In genomic region chr10:70993051-70993450, GRCh38 we compare ENCODE assay signal across 21 cellular contexts.
"Had no signal": no experiment of that assay in that cellular context is flagged by ENCODE, and none has a peak within 500 bp of the region (broad histone marks: within the 10 kb centered on the region; RNA-seq: fewer than 3 reads in every experiment).

No MANE protein-coding gene starts in this region.

- H3K4me1 ChIP-seq: pancreas, psoas muscle, right atrium auricular region, vagina had no signal

- H3K36me3 ChIP-seq: pancreas, right atrium auricular region, vagina had no signal

- H3K27ac ChIP-seq: pancreas, psoas muscle, right atrium auricular region, vagina had no signal

- H3K4me3 ChIP-seq: pancreas, psoas muscle, right atrium auricular region, vagina had no signal

- DNase-seq: activated CD4-positive, alpha-beta memory T cell treated with anti-CD3 and anti-CD28 coated beads, Interleukin-2, amount 10 ng/mL, durations not matched to agents 7 days and 5 days; activated CD4-positive, alpha-beta T cell treated with anti-CD3 and anti-CD28 coated beads for 1 hour; activated CD4-positive, alpha-beta T cell treated with anti-CD3 and anti-CD28 coated beads, Interleukin-2, amount 10 ng/mL, durations not matched to agents 7 days and 5 days; activated CD8-positive, alpha-beta memory T cell treated with anti-CD3 and anti-CD28 coated beads, Interleukin-2, amount 50 U/mL, for 48 hours; activated naive CD8-positive, alpha-beta T cell treated with anti-CD3 and anti-CD28 coated beads, Interleukin-2, amount 50 U/mL, for 24 hours; activated T-cell treated with anti-CD3 and anti-CD28 coated beads, Interleukin-2, amount 50 U/mL, for 24 hours; amygdala; caudate nucleus; foreskin fibroblast; head of caudate nucleus; hippocampal formation; left cardiac atrium; left ventricle myocardium superior; pancreas; psoas muscle; T-helper 2 cell had no signal

- H3K9me3 ChIP-seq: pancreas, psoas muscle, right atrium auricular region, vagina had no signal

- FAIRE-seq: keratinocyte, pancreas had no signal

- H3K27me3 ChIP-seq: pancreas, right atrium auricular region, vagina had no signal

- ATAC-seq: activated naive CD8-positive, alpha-beta T cell treated with anti-CD3 and anti-CD28 coated beads, Interleukin-2, amount 50 U/mL, for 24 hours; esophagus mucosa; left cardiac atrium; left ventricle myocardium superior; pancreas; psoas muscle; WTC11 had no signal
